In the genomic region with DNA sequence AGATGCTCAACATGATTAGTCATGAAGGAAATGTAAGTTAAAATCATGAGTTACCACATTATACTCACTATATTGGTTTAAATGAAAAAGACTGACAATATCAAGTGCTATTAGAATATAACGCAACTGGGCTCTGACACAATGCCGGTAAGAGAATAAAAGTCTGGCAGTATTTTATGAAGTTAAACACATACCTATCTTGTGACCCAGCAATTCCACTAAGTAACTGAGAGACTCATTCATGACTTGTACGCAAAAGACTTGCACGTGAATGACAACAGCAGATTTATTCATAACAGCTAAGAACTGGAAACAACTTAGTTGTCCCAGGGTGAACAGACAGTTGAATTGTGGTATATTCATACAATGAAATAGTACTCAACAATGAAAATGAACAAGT, we compare ENCODE assay signal across 14 cellular contexts.
DNase-seq lines count a peak whose midpoint lies in the region; ATAC-seq and TF ChIP-seq lines count a peak whose summit lies in the region.
"Had no signal": no experiment of that assay in that cellular context is flagged by ENCODE, and none has a peak within 500 bp of the region (broad histone marks: within the 10 kb centered on the region; RNA-seq: fewer than 3 reads in every experiment).

No MANE protein-coding gene starts in this region.

- H3K4me3 Mint-ChIP-seq in HFFc6: peak overlapping the region; percentile 64

- in situ Hi-C loops in GM13977 (cut with MboI; ENCODE audit: low pct_unique_long_range_greater_than_20kb, low sequenced_read_pairs, unreplicated experiment): no loop called here

- peak overlapping the region; percentile 81 for H3K27ac Mint-ChIP-seq in HFFc6

- ATAC-seq in HG02623 (IDR thresholded peaks at IDR 0.05; ENCODE audit: unreplicated experiment): no peak

- peaks cover 76% of the 10 kb centered on the region for H3K4me1 Mint-ChIP-seq in HFFc6 (ENCODE audit: low read depth)

- no peak overlapping the region for H3K27ac ChIP-seq in AG04450 (ENCODE audit: low read depth, low read length)
- H3K27ac ChIP-seq: ascending aorta, dorsolateral prefrontal cortex, suprapubic skin had no signal

- H3K9me3 Mint-ChIP-seq in HFFc6: no peaks in the 10 kb centered on the region

- TF ChIP-seq CTCF in AG04450 (IDR thresholded peaks at IDR 0.05; ENCODE audit: low read depth, low read length) (no peak), HFFc6 (IDR thresholded peaks at IDR 0.05) (no peak), GM13977 (IDR thresholded peaks at IDR 0.05; ENCODE audit: extremely low read depth, insufficient read depth, missing control alignments) (no peak)

- H3K27me3 Mint-ChIP-seq in HFFc6 (ENCODE audit: insufficient read depth): no peaks in the 10 kb centered on the region; the same call in 1 of the 2 replicates

- H3K9me3 ChIP-seq in AG04450 (ENCODE audit: control insufficient read depth, insufficient read depth, low read length): no peaks in the 10 kb centered on the region
- H3K9me3 ChIP-seq: ascending aorta, suprapubic skin had no signal

- CTCF ChIA-PET in AG04450 (lab: Charles Lee): interaction anchor here (0.7 kb wide), 1 partner anchor 871 kb away, joined by 3 read pairs; no protein-coding TSS in a partner anchor

- no peak overlapping the region for H3K4me3 ChIP-seq in AG04450 (ENCODE audit: low read depth, low read length)
- H3K4me3 ChIP-seq: ascending aorta, dorsolateral prefrontal cortex, suprapubic skin had no signal

- H3K27me3 ChIP-seq in AG04450 (ENCODE audit: control insufficient read depth, insufficient read depth, low read length): peaks cover 1% of the 10 kb centered on the region
- H3K27me3 ChIP-seq: ascending aorta, dorsolateral prefrontal cortex, suprapubic skin had no signal

- DNase-seq in AG04450 (ENCODE audit: low read depth, low spot score): peak; percentile 41
- peak; percentile 96 for DNase-seq in HFFc6
- DNase-seq in amniotic epithelial cell (ENCODE audit: low read depth): peak; percentile 74
- DNase-seq in foreskin melanocyte: peak; percentile 88
- no peak for DNase-seq in NCI-H128 (lab: John Stamatoyannopoulos, UW; ENCODE audit: unreplicated experiment)
- no peak for DNase-seq in NCI-H187 treated with DMSO at 0.1 percent for 48 hours (lab: John Stamatoyannopoulos, UW)
- no peak for DNase-seq in GM13977 (ENCODE audit: low spot score)
- DNase-seq: activated effector memory CD4-positive, alpha-beta T cell treated with Interleukin-2 at 50 U/mL for 16 hours; NCI-H1092; NCI-H345 had no signal

- POLR2A ChIA-PET in AG04450 (lab: Yijun Ruan, JAX): no interaction called here

- H3K36me3 Mint-ChIP-seq in HFFc6 (ENCODE audit: low read depth): no peaks in the 10 kb centered on the region; the same call in 1 of the 2 replicates

Comparison
In these comparisons a context has a peak if more than half of its experiments do, and no peak if none do; other contexts are left out.
1. DNase-seq: peak in AG04450 (single experiment), HFFc6 (single experiment), amniotic epithelial cell (single experiment) and foreskin melanocyte (single experiment); none in NCI-H128 (single experiment), NCI-H187 treated with DMSO at 0.1 percent for 48 hours (single experiment) and GM13977 (single experiment).